ENCODE assay signal across 1 cellular context in genomic region chr6:153994004-153994403, GRCh38.
TF ChIP-seq lines count a peak whose summit lies in the region.

No MANE protein-coding gene starts in this region.

TF ChIP-seq in H1, 55 proteins besides CTCF, POLR2A, EP300 and RAD21 (continued from another document):
- TF ChIP-seq NANOG (IDR thresholded peaks at IDR 0.05; ENCODE audit: insufficient read depth, low read depth, low read length, poor library complexity, severe bottlenecking) (peak; percentile 52), USF2 (IDR thresholded peaks at IDR 0.05; ENCODE audit: low read length) (no peak), RNF2 (IDR thresholded peaks at IDR 0.05; ENCODE audit: borderline replicate concordance, low read depth, low read length, missing control alignments, poor library complexity, severe bottlenecking) (no peak), CTBP2 (IDR thresholded peaks at IDR 0.05; ENCODE audit: borderline replicate concordance, insufficient read depth, insufficient read length, low read length) (no peak), POU5F1 (IDR thresholded peaks at IDR 0.05; ENCODE audit: low read depth, low read length) (no peak), GABPA (IDR thresholded peaks at IDR 0.05; ENCODE audit: borderline replicate concordance, insufficient read depth, low read length) (no peak), BCL11A (IDR thresholded peaks at IDR 0.05; ENCODE audit: low read depth in 2 of 2, low read length in 2 of 2) (no peak), TAF1 (IDR thresholded peaks at IDR 0.05; ENCODE audit: low read depth, low read length) (no peak)
TF ChIP-seq in H1: peak in this region for 3.
